8 cellular contexts compared by ENCODE assay signal in genomic region chr7:76303057-76303828, GRCh38. TPM values are rescaled to one million over a fixed set of nuclear protein-coding genes. Genes with fewer than 3 reads are reported as not detected.
DNase-seq lines count a peak whose midpoint lies in the region; ATAC-seq and TF ChIP-seq lines count a peak whose summit lies in the region.

No MANE protein-coding gene starts in this region.

- TF ChIP-seq CTCF in AG09309 (IDR thresholded peaks at IDR 0.05; ENCODE audit: control insufficient read depth, insufficient read depth, low read depth, low read length, missing control alignments), result no peak
- TF ChIP-seq CTCF in LNCaP clone FGC (IDR thresholded peaks at IDR 0.05; ENCODE audit: control insufficient read depth, extremely low read depth, insufficient read depth), result no peak
- no peak for TF ChIP-seq CTCF in adrenal gland (IDR thresholded peaks at IDR 0.05)
- TF ChIP-seq CTCF in heart right ventricle (IDR thresholded peaks at IDR 0.05), result no peak
- TF ChIP-seq CTCF in transverse colon (IDR thresholded peaks at IDR 0.05), result no peak

- no peak for TF ChIP-seq EP300 in transverse colon (IDR thresholded peaks at IDR 0.05; ENCODE audit: low read depth)

- no peaks in the 10 kb centered on the region for H3K36me3 Mint-ChIP-seq in T-cell

- H3K9me3 Mint-ChIP-seq in T-cell, result no peaks in the 10 kb centered on the region

- H3K9me3 ChIP-seq in adrenal gland (replicated peaks in 1 of 3) (no peaks in the 10 kb centered on the region), heart right ventricle (no peaks in the 10 kb centered on the region), transverse colon (no peaks in the 10 kb centered on the region)

- peak overlapping the region; percentile 88 to 95 (median 89) for H3K4me3 Mint-ChIP-seq in T-cell

- H3K4me3 ChIP-seq in AG09309 (ENCODE audit: control insufficient read depth, low read depth, low read length) (peak overlapping the region; percentile 94), LNCaP clone FGC (ENCODE audit: low read depth, low read length) (peak overlapping the region; percentile 91), adrenal gland (peak overlapping the region; percentile 79 to 93 (median 82)), heart right ventricle (peak overlapping the region; percentile 72 to 100 (median 98)), transverse colon (peak overlapping the region; percentile 69 to 88 (median 84))

- TF ChIP-seq POLR2A in adrenal gland (IDR thresholded peaks at IDR 0.05) (peak; percentile 12 to 74), transverse colon (IDR thresholded peaks at IDR 0.05) (no peak)

- H3K27me3 ChIP-seq in adrenal gland (no peaks in the 10 kb centered on the region), heart right ventricle (peaks cover 0 to 7% (median 0%) of the 10 kb centered on the region in 7 donors), transverse colon (no peaks in the 10 kb centered on the region)

- CTCF ChIA-PET in T-cell (lab: Charles Lee), result interaction anchor here in 1 of 2 donors (0.6 to 0.7 kb wide), 2 partner anchors 131 to 158 kb away, joined by 3 to 6 read pairs; no protein-coding TSS in a partner anchor

- H3K27me3 Mint-ChIP-seq in T-cell, result no peaks in the 10 kb centered on the region

- peak; percentile 80 for DNase-seq in AG09309 (ENCODE audit: low read depth)
- DNase-seq in LNCaP clone FGC (ENCODE audit: low read depth), result peak; percentile 67
- DNase-seq in T-cell, result peak; percentile 41 to 79 (median 70)
- DNase-seq in adrenal gland, result peak; percentile 83 to 91 (median 89)
- DNase-seq in heart right ventricle, result peak; percentile 89 to 90
- DNase-seq in posterior cingulate gyrus, result peak in 9 of 10 donors; percentile 44 to 90 (median 63)
- DNase-seq in transverse colon, result peak; percentile 88

- H3K4me1 ChIP-seq in adrenal gland (replicated peaks in 1 of 2) (peaks cover 22 to 24% of the 10 kb centered on the region in 2 donors), heart right ventricle (peaks cover 10 to 50% (median 35%) of the 10 kb centered on the region in 9 donors), transverse colon (peaks cover 3 to 40% (median 30%) of the 10 kb centered on the region in 4 donors)

- in situ Hi-C loops in transverse colon (cut with MboI; ENCODE audit: low pct_ligation_motif_present in 1 of 4, low pct_unique_long_range_greater_than_20kb in 1 of 4, low sequenced_read_pairs in 3 of 4), result no loop called here

- H3K27ac Mint-ChIP-seq in T-cell, result peak overlapping the region; percentile 91 to 92

- ATAC-seq in GM19025 (IDR thresholded peaks at IDR 0.05; ENCODE audit: low read depth, unreplicated experiment), result peak; percentile 36
- ATAC-seq in T-cell (replicated peaks in 1 of 4), result peak; percentile 56 to 82 (median 62)
- peak; percentile 44 to 76 (median 64) for ATAC-seq in heart right ventricle

- WGBS in adrenal gland, 4 donors, result 0 to 1% (median 1%) methylated on average over 17 to 49 of the region's 49 CpGs
- WGBS in heart right ventricle, 2 donors, result 0 to 1% methylated on average over 49 of the region's 49 CpGs
- 0% methylated on average over 2 to 44 of the region's 49 CpGs for WGBS in transverse colon (ENCODE audit: low coverage in 1 of 2), 2 donors

- POLR2A ChIA-PET in T-cell (lab: Charles Lee), result no interaction called here

- peaks cover 16 to 17% (median 17%) of the 10 kb centered on the region in 3 donors for H3K4me1 Mint-ChIP-seq in T-cell

- peaks cover 0 to 7% of the 10 kb centered on the region in 2 donors for H3K36me3 ChIP-seq in adrenal gland (replicated peaks in 1 of 2)
- peaks cover 0 to 14% (median 9%) of the 10 kb centered on the region in 9 donors for H3K36me3 ChIP-seq in heart right ventricle
- H3K36me3 ChIP-seq in transverse colon, result no peaks in the 10 kb centered on the region

- H3K27ac ChIP-seq in adrenal gland, result peak overlapping the region; percentile 93 to 100 (median 97)
- H3K27ac ChIP-seq in heart right ventricle, result peak overlapping the region; percentile 93 to 100 (median 100)
- H3K27ac ChIP-seq in transverse colon, result peak overlapping the region; percentile 94 to 99 (median 97)

- intact Hi-C loops in adrenal gland (cut with DNase I), result no loop called here
- intact Hi-C loops in heart right ventricle (cut with DNase I), result no loop called here
- intact Hi-C loops in posterior cingulate gyrus (cut with DNase I), result no loop called here
- intact Hi-C loops in transverse colon (cut with DNase I; ENCODE audit: low total_unique reads), result no loop called here

RNA-seq across cellular contexts. Expression of gene HSPB1, which starts 0.8 kb away (rescaled TPM):
- total RNA-seq in T-cell (10 to 100 TPM; 38.1 to 43.6 (median 40.1) TPM), adrenal gland (1,000 to 10,000 TPM in 1 of 8 donors, 100 to 1,000 TPM in 7; 184 to 1,192 (median 768) TPM), heart right ventricle (1,000 to 10,000 TPM; 1,266 to 2,631 (median 2,034) TPM), transverse colon (1,000 to 10,000 TPM in 1 of 4 donors, 100 to 1,000 TPM in 3; 387 to 1,086 (median 519) TPM)
- polyA plus RNA-seq in adrenal gland (1,000 to 10,000 TPM in 2 of 3 donors, 10 to 100 TPM in 1; 83.3 to 2,276 (median 1,235) TPM), heart right ventricle (1,000 to 10,000 TPM; 2,522 to 6,886 TPM)

RNA-seq across cellular contexts. Expression of gene YWHAG, which starts 55.5 kb away (rescaled TPM):
- total RNA-seq in T-cell (10 to 100 TPM; 25.1 to 46.8 (median 41.7) TPM), adrenal gland (100 to 1,000 TPM in 5 of 8 donors, 10 to 100 TPM in 3; 79.5 to 272 (median 130) TPM), heart right ventricle (100 to 1,000 TPM; 193 to 262 (median 207) TPM), transverse colon (10 to 100 TPM; 35.9 to 71.6 (median 48.2) TPM)
- polyA plus RNA-seq in adrenal gland (100 to 1,000 TPM in 1 of 3 donors, 10 to 100 TPM in 2; 50.5 to 309 (median 68.6) TPM), heart right ventricle (10 to 100 TPM; 63.7 to 88.0 TPM)

Comparison
In these comparisons a context has a peak if more than half of its experiments do, and no peak if none do; other contexts are left out.
1. Peak in every context shown above with its lines: DNase-seq, ATAC-seq, H3K4me3 ChIP-seq and H3K27ac ChIP-seq.
2. RNA of gene HSPB1, which starts 0.8 kb away (total RNA-seq): 1,266 to 2,631 TPM in heart right ventricle, 184 to 1,192 TPM in adrenal gland and 387 to 1,086 TPM in transverse colon; 38.1 to 43.6 TPM in T-cell; every median in the first group is over 4 times any median in the second.